ENCODE assay signal across 14 cellular contexts in the genomic region with DNA sequence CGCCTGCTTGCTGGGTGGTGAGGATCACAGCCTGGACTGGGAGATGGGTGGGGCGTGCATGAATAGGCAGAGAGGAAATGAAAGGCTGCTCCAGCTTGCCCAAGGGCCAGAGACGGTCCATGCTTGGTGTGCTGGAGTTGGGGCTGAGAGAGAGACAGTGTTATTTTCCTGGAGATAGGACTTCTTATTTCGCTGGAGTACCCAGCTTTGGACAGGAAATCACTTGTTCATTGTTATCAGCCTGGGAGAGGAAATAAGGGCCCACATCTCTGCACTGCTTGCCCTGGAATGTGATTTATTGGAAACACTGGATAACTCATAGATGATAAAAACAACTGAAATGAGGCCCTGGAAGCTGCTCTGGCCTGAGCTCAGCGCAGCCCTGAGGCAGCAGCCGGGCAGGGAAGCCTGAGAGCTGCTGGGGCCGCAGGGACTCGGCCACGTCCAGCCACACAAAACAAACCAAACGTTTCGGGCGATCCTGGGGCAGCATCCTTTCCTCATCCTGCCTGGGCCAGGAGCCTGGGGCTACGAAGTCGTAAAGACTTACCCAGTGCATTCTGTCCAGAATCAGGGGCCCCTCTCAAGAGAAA.
DNase-seq lines count a peak whose midpoint lies in the region; ATAC-seq, FAIRE-seq and TF ChIP-seq lines count a peak whose summit lies in the region.
"Had no signal": no experiment of that assay in that cellular context is flagged by ENCODE, and none has a peak within 500 bp of the region (broad histone marks: within the 10 kb centered on the region; RNA-seq: fewer than 3 reads in every experiment).

No MANE protein-coding gene starts in this region.

- TF ChIP-seq EP300 in HepG2 (IDR thresholded peaks at IDR 0.05; ENCODE audit: low read depth in 2 of 2, low read length in 2 of 2) (no peak), HepG2 (CRISPR knock-in tag; IDR thresholded peaks at IDR 0.05; ENCODE audit: borderline replicate concordance) (no peak)

- CTCF ChIA-PET in HepG2 (lab: Yijun Ruan, JAX; ENCODE audit: low intra/inter-chr PET ratio, low total read pairs) (no interaction called here), T-cell (lab: Charles Lee) (no interaction called here)

- no peak overlapping the region for H2AFZ ChIP-seq in HepG2 (ENCODE audit: low read length)

- no peak for TF ChIP-seq RAD21 in liver (IDR thresholded peaks at IDR 0.05)
- TF ChIP-seq RAD21 in HepG2 (CRISPR knock-in tag; IDR thresholded peaks at IDR 0.05) = no peak

- TF ChIP-seq POLR2A in HepG2 (IDR thresholded peaks at IDR 0.05; ENCODE audit: insufficient read depth in 1 of 2, low read depth in 2 of 2, low read length in 2 of 2) = no peak

- no peaks in the 10 kb centered on the region for H3K79me2 ChIP-seq in HepG2 (ENCODE audit: insufficient read depth, low read length)

- H3K9me3 ChIP-seq in liver (ENCODE audit: control insufficient read depth in 4 of 4, low read length in 3 of 4) (no peaks in the 10 kb centered on the region), HepG2 (ENCODE audit: low read length) (no peaks in the 10 kb centered on the region), upper lobe of right lung (no peaks in the 10 kb centered on the region)
- H3K9me3 ChIP-seq: body of pancreas had no signal

- no peak overlapping the region for H3K4me2 ChIP-seq in HepG2 (ENCODE audit: low read depth, low read length)

- H3K36me3 Mint-ChIP-seq in T-cell = no peaks in the 10 kb centered on the region
- H3K36me3 Mint-ChIP-seq: natural killer cell had no signal

- intact Hi-C loops in HepG2 (cut with micrococcal nuclease; ENCODE audit: unreplicated experiment) = no loop called here
- intact Hi-C loops in upper lobe of right lung (cut with DNase I) = no loop called here

- TF ChIP-seq CTCF in liver (IDR thresholded peaks at IDR 0.05; ENCODE audit: low read depth, low read length, missing input control) (no peak), HepG2 (CRISPR knock-in tag; IDR thresholded peaks at IDR 0.05) (no peak), upper lobe of right lung (IDR thresholded peaks at IDR 0.05) (no peak)

- peak overlapping the region; percentile 43 to 87 for H3K27ac Mint-ChIP-seq in T-cell
- H3K27ac Mint-ChIP-seq: natural killer cell had no signal

- no peaks in the 10 kb centered on the region for H4K20me1 ChIP-seq in HepG2 (ENCODE audit: insufficient read depth, low read length)

- no peak for FAIRE-seq in HepG2 (lab: Jason Lieb, UNC)

- H3K27me3 ChIP-seq in liver (ENCODE audit: control insufficient read depth in 4 of 4, insufficient read depth in 4 of 4, low read length in 3 of 4) = no peaks in the 10 kb centered on the region
- H3K27me3 ChIP-seq in HepG2 (ENCODE audit: control insufficient read depth in 1 of 2, insufficient read depth in 2 of 2, low read length in 2 of 2) = no peaks in the 10 kb centered on the region; a peak in 1 of 5 replicates
- no peaks in the 10 kb centered on the region for H3K27me3 ChIP-seq in upper lobe of right lung
- H3K27me3 ChIP-seq: body of pancreas had no signal

- H3K9me3 Mint-ChIP-seq in T-cell = no peaks in the 10 kb centered on the region
- H3K9me3 Mint-ChIP-seq: activated T-cell treated with anti-CD3 and anti-CD28 coated beads, Interleukin-2, amount 50 U/mL, for 4 hours; natural killer cell had no signal

- WGBS in liver = 77% methylated on average over 14 of the region's 14 CpGs
- 54% methylated on average over 10 of the region's 14 CpGs for WGBS in HepG2 (ENCODE audit: low lambda C conversion rate)

- no peak for ATAC-seq in HepG2
- no peak for ATAC-seq in T-cell (replicated peaks in 1 of 4)
- ATAC-seq in upper lobe of right lung = no peak
- no peak for ATAC-seq in GM19324 (IDR thresholded peaks at IDR 0.05; ENCODE audit: low FRiP score, unreplicated experiment)
- ATAC-seq: activated T-cell treated with anti-CD3 and anti-CD28 coated beads, Interleukin-2, amount 50 U/mL, for 4 hours; body of pancreas; natural killer cell; Panc1 had no signal

- no peak overlapping the region for H3K9ac ChIP-seq in liver (ENCODE audit: low read depth in 1 of 2, low read length in 2 of 2)
- no peak overlapping the region for H3K9ac ChIP-seq in HepG2 (ENCODE audit: insufficient read depth, low read depth, low read length)

- H3K4me3 ChIP-seq in liver (ENCODE audit: low read depth in 1 of 3, low read length in 3 of 3) = no peak overlapping the region
- no peak overlapping the region for H3K4me3 ChIP-seq in HepG2 (replicated peaks in 1 of 3; ENCODE audit: insufficient read depth in 1 of 3, low read depth in 2 of 3, low read length in 3 of 3)
- H3K4me3 ChIP-seq in upper lobe of right lung = no peak overlapping the region
- H3K4me3 ChIP-seq: body of pancreas had no signal

- in situ Hi-C loops in HepG2 (cut with HindIII; ENCODE audit: extremely low pct_ligation_motif_present, low pct_unique_long_range_greater_than_20kb) = no loop called here

- H3K27me3 Mint-ChIP-seq in T-cell = peaks cover 5 to 7% of the 10 kb centered on the region in 2 donors

- no peak for DNase-seq in HepG2 (ENCODE audit: low spot score)
- DNase-seq in T-cell = peak in 1 of 34 experiments; percentile 2
- peak; percentile 66 for DNase-seq in islet precursor cell
- peak; percentile 31 for DNase-seq in upper lobe of right lung
- no peak for DNase-seq in NCI-H526 (lab: John Stamatoyannopoulos, UW)
- no peak for DNase-seq in activated gamma-delta T cell treated with Interleukin-2 at 50 U/mL for 16 hours
- DNase-seq: activated T-cell treated with anti-CD3 and anti-CD28 coated beads, Interleukin-2, amount 50 U/mL, for 4 hours; AML-193; body of pancreas; natural killer cell had no signal

- POLR2A ChIA-PET in HepG2 (lab: Yijun Ruan, JAX) = no interaction called here
- POLR2A ChIA-PET in T-cell (lab: Charles Lee) = no interaction called here

- H3K27ac ChIP-seq in liver (ENCODE audit: low read depth in 1 of 2, low read length in 2 of 2) (no peak overlapping the region), HepG2 (ENCODE audit: extremely low read length, insufficient read depth, low read length) (no peak overlapping the region), upper lobe of right lung (no peak overlapping the region)
- H3K27ac ChIP-seq: body of pancreas, HL-60 had no signal

- peak overlapping the region; percentile 37 to 60 (median 54) for H3K4me3 Mint-ChIP-seq in T-cell
- H3K4me3 Mint-ChIP-seq: natural killer cell had no signal

- peaks cover 0 to 11% (median 9%) of the 10 kb centered on the region in 3 donors for H3K4me1 Mint-ChIP-seq in T-cell
- H3K4me1 Mint-ChIP-seq: natural killer cell had no signal

- BruUV-seq in HepG2 (replicated peaks; lab: Mats Ljungman, UMichigan) = no TSS peak

- no peaks in the 10 kb centered on the region for H3K36me3 ChIP-seq in liver (ENCODE audit: control insufficient read depth in 4 of 4, insufficient read depth in 3 of 4, low read depth in 1 of 4, low read length in 3 of 4)
- no peaks in the 10 kb centered on the region for H3K36me3 ChIP-seq in HepG2 (replicated peaks in 1 of 2; ENCODE audit: control insufficient read depth in 1 of 2, insufficient read depth in 2 of 2, low read length in 2 of 2)
- H3K36me3 ChIP-seq in upper lobe of right lung = no peaks in the 10 kb centered on the region

- no peaks in the 10 kb centered on the region for H3K4me1 ChIP-seq in liver (ENCODE audit: control insufficient read depth in 4 of 4, insufficient read depth in 4 of 4, low read length in 3 of 4)
- no peaks in the 10 kb centered on the region for H3K4me1 ChIP-seq in HepG2 (ENCODE audit: insufficient read depth, low read length)
- H3K4me1 ChIP-seq in upper lobe of right lung = no peaks in the 10 kb centered on the region
- H3K4me1 ChIP-seq: body of pancreas had no signal

TF ChIP-seq in liver, 16 proteins besides CTCF, POLR2A, EP300 and RAD21:
- TF ChIP-seq SP1 (IDR thresholded peaks at IDR 0.05) (no peak), NR2F2 (IDR thresholded peaks at IDR 0.05) (peak; percentile 42)

TF ChIP-seq in HepG2, 621 proteins besides CTCF, POLR2A, EP300 and RAD21:
- TF ChIP-seq, protein P1, sequence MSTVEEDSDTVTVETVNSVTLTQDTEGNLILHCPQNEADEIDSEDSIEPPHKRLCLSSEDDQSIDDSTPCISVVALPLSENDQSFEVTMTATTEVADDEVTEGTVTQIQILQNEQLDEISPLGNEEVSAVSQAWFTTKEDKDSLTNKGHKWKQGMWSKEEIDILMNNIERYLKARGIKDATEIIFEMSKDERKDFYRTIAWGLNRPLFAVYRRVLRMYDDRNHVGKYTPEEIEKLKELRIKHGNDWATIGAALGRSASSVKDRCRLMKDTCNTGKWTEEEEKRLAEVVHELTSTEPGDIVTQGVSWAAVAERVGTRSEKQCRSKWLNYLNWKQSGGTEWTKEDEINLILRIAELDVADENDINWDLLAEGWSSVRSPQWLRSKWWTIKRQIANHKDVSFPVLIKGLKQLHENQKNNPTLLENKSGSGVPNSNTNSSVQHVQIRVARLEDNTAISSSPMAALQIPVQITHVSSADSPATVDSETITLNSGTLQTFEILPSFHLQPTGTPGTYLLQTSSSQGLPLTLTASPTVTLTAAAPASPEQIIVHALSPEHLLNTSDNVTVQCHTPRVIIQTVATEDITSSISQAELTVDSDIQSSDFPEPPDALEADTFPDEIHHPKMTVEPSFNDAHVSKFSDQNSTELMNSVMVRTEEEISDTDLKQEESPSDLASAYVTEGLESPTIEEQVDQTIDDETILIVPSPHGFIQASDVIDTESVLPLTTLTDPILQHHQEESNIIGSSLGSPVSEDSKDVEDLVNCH (CRISPR knock-in tag; IDR thresholded peaks at IDR 0.05) = no peak
- no peak for TF ChIP-seq HNF4A (CRISPR knock-in tag; IDR thresholded peaks at IDR 0.05)
- TF ChIP-seq KLF11 (CRISPR knock-in tag; IDR thresholded peaks at IDR 0.05) = no peak
- no peak for TF ChIP-seq ZNF841 (CRISPR knock-in tag; IDR thresholded peaks at IDR 0.05; ENCODE audit: borderline replicate concordance)
- TF ChIP-seq ZMYM3 (CRISPR knock-in tag; IDR thresholded peaks at IDR 0.05) = no peak

Comparison
In these comparisons a context has a peak if more than half of its experiments do, and no peak if none do; other contexts are left out.
1. DNase-seq: peak in islet precursor cell (single experiment) and upper lobe of right lung (single experiment); none in HepG2 (single experiment), NCI-H526 (0 of 2) and activated gamma-delta T cell treated with Interleukin-2 at 50 U/mL for 16 hours (single experiment).